12 cellular contexts compared by ENCODE assay signal in the genomic region with DNA sequence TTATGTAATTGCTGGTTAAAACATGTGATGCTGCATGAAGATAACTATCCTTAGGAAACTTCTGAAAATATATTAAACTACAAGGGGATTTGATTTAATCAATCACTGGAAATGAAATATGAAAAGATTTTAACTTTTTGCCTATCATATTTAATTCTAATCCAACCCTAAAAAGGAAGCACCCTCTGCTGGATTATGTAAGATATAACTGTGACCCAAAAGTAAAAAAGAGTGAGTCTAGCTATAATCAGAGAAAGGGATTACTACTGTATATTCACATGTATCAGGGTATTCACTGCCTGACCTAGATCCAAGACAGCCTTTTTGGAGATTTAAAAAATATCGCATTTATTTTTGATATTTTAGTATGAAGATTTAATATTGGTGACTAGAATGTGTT.
DNase-seq lines count a peak whose midpoint lies in the region; ATAC-seq and TF ChIP-seq lines count a peak whose summit lies in the region.
"Had no signal": no experiment of that assay in that cellular context is flagged by ENCODE, and none has a peak within 500 bp of the region (broad histone marks: within the 10 kb centered on the region; RNA-seq: fewer than 3 reads in every experiment).

No MANE protein-coding gene starts in this region.

- no peak for TF ChIP-seq POLR2A in transverse colon (IDR thresholded peaks at IDR 0.05)

- no peak for DNase-seq in heart right ventricle
- DNase-seq in right atrium auricular region (ENCODE audit: low spot score): no peak
- no peak for DNase-seq in MM.1S
- DNase-seq in dermis blood vessel endothelial cell: peak; percentile 20
- DNase-seq in transverse colon: no peak
- DNase-seq in NCI-H146 treated with DMSO at 0.1 percent for 48 hours (lab: John Stamatoyannopoulos, UW; ENCODE audit: unreplicated experiment): no peak
- no peak for DNase-seq in MV-4-11 (lab: John Stamatoyannopoulos, UW)
- DNase-seq: activated CD4-positive, alpha-beta T cell treated with anti-CD3 and anti-CD28 coated beads, Interleukin-2, amount 10 ng/mL, durations not matched to agents 24 days and 14 days; Calu3; stimulated activated CD4-positive, alpha-beta T cell treated with anti-CD3 and anti-CD28 coated beads, Interleukin-15, amount 100 ng/mL, for 24 hours had no signal

- TF ChIP-seq EP300 in transverse colon (IDR thresholded peaks at IDR 0.05; ENCODE audit: low read depth): no peak

- ATAC-seq in heart right ventricle: no peak
- no peak for ATAC-seq in GM21529 (IDR thresholded peaks at IDR 0.05; ENCODE audit: unreplicated experiment)
- ATAC-seq: K562 had no signal

- H3K36me3 ChIP-seq in heart right ventricle (no peaks in the 10 kb centered on the region), right atrium auricular region (no peaks in the 10 kb centered on the region), MM.1S (replicated peaks; ENCODE audit: insufficient read depth, low read length) (no peaks in the 10 kb centered on the region), transverse colon (no peaks in the 10 kb centered on the region)

- H3K9me3 ChIP-seq in heart right ventricle: peaks cover 0 to 2% (median 0%) of the 10 kb centered on the region in 11 donors
- H3K9me3 ChIP-seq in right atrium auricular region: no peaks in the 10 kb centered on the region
- no peaks in the 10 kb centered on the region for H3K9me3 ChIP-seq in MM.1S (replicated peaks; ENCODE audit: insufficient read depth, low read length)
- no peaks in the 10 kb centered on the region for H3K9me3 ChIP-seq in transverse colon

- no peaks in the 10 kb centered on the region for H3K9me2 ChIP-seq in MM.1S (replicated peaks; ENCODE audit: insufficient read depth, low read length)

- intact Hi-C loops in heart right ventricle (cut with DNase I): loop anchor here in 7 of 10 donors (1.0 to 10.0 kb wide), 6 partner anchors 133 to 353 kb away; partner anchors contain the start of gene MDFIC (in 1 of the 7)
- intact Hi-C loops in transverse colon (cut with DNase I; ENCODE audit: low total_unique reads): no loop called here

- H3K27ac ChIP-seq in heart right ventricle (no peak overlapping the region), right atrium auricular region (no peak overlapping the region), MM.1S (ENCODE audit: low read length) (no peak overlapping the region), transverse colon (no peak overlapping the region)

- no peak overlapping the region for H2AFZ ChIP-seq in MM.1S (ENCODE audit: low read length)

- no peaks in the 10 kb centered on the region for H3K79me2 ChIP-seq in MM.1S (ENCODE audit: low read length)

- TF ChIP-seq CTCF in heart right ventricle (IDR thresholded peaks at IDR 0.05) (peak in 8 of 9 donors; percentile 16 to 63 (median 49)), right atrium auricular region (IDR thresholded peaks at IDR 0.05) (peak in 1 of 2 donors; percentile 57), MM.1S (IDR thresholded peaks at IDR 0.05; ENCODE audit: low read length) (peak; percentile 29), transverse colon (IDR thresholded peaks at IDR 0.05) (peak in 3 of 5 experiments; percentile 15 to 24 (median 18))

- H3K4me1 ChIP-seq in heart right ventricle: peaks cover 0 to 7% (median 4%) of the 10 kb centered on the region in 9 donors
- H3K4me1 ChIP-seq in right atrium auricular region: no peaks in the 10 kb centered on the region
- no peaks in the 10 kb centered on the region for H3K4me1 ChIP-seq in MM.1S (ENCODE audit: low read length)
- H3K4me1 ChIP-seq in transverse colon: no peaks in the 10 kb centered on the region

- H3F3A ChIP-seq in MM.1S (ENCODE audit: insufficient read depth, low read length): no peaks in the 10 kb centered on the region

- H4K20me1 ChIP-seq in MM.1S (ENCODE audit: insufficient read depth, low read length): no peaks in the 10 kb centered on the region

- no peak overlapping the region for H3K9ac ChIP-seq in MM.1S (ENCODE audit: low read length)

- no peak overlapping the region for H3K4me2 ChIP-seq in MM.1S (ENCODE audit: low read depth, low read length)

- WGBS in heart right ventricle, 2 donors: 37 to 81% methylated on average over 1 of the region's 1 CpG
- WGBS in transverse colon (ENCODE audit: low coverage in 1 of 2), 2 donors: 88 to 91% methylated on average over 1 of the region's 1 CpG

- H3K4me3 ChIP-seq in heart right ventricle: no peak overlapping the region
- H3K4me3 ChIP-seq in right atrium auricular region: no peak overlapping the region
- H3K4me3 ChIP-seq in MM.1S (ENCODE audit: low read length): no peak overlapping the region
- H3K4me3 ChIP-seq in transverse colon: no peak overlapping the region
- H3K4me3 ChIP-seq: K562 had no signal

- H3K27me3 ChIP-seq in heart right ventricle (no peaks in the 10 kb centered on the region), right atrium auricular region (no peaks in the 10 kb centered on the region), MM.1S (replicated peaks; ENCODE audit: insufficient read depth, low read length) (no peaks in the 10 kb centered on the region), transverse colon (no peaks in the 10 kb centered on the region)

- in situ Hi-C loops in transverse colon (cut with MboI; ENCODE audit: low pct_ligation_motif_present in 1 of 4, low pct_unique_long_range_greater_than_20kb in 1 of 4, low sequenced_read_pairs in 3 of 4): loop anchor here in 2 of 4 donors (10.0 to 25.0 kb wide), 2 partner anchors 353 to 355 kb away; no protein-coding TSS in a partner anchor
